8 cellular contexts compared by ENCODE assay signal in the genomic region with DNA sequence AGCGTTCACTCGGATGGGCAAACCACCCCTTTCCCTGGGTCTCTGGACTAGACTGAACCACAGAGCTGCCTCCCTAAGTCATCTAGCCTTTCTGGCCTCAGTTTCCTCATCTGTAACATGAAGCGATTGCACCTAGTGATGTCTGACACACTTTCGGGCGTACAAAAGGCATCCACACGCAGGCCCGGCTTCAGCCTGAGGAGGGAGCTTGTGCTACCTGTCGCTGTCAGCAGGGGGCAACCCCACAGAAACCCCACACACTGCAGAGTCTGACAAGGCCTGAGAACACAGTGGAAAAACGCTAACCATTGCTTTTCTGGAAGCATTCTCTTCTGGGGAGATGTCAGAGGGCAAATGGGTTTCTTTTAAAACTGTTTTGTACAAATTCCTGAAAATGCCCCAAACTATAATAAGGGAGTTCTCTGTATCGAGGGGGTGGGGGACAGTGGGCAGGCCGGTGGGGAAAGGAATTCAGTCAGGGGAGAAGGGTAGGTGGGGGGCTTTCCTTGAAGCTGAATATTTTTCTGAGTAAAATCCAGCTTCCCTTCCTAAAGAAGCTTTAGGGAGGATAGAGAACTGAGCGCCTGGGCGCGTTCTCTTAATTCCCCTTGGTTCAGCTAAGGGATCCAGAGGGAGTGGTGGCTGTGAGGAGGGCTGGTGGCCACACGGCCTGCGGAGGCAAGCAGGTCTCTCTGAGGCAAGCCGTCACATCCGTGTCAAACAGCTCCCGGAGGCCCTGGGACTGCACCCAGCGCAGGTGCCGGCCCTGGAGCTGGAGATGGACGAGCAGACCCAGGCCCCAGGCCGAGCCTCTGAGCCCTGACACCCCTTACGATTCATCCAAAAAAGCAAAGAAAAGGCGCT. TPM values are rescaled to one million over a fixed set of nuclear protein-coding genes. Genes with fewer than 3 reads are reported as not detected.
DNase-seq lines count a peak whose midpoint lies in the region; ATAC-seq, FAIRE-seq and TF ChIP-seq lines count a peak whose summit lies in the region.

No MANE protein-coding gene starts in this region.

- H3K4me1 ChIP-seq in right atrium auricular region: no peaks in the 10 kb centered on the region
- no peaks in the 10 kb centered on the region for H3K4me1 ChIP-seq in small intestine (ENCODE audit: control insufficient read depth in 2 of 2, insufficient read depth in 1 of 2, low read depth in 1 of 2, low read length in 1 of 2)

- DNase-seq in D721Med (ENCODE audit: insufficient read length, low spot score): no peak
- DNase-seq in HK-2 (ENCODE audit: unreplicated experiment): peak; percentile 32
- DNase-seq in SK-N-DZ (ENCODE audit: low spot score): peak; percentile 55
- peak; percentile 14 for DNase-seq in activated naive CD8-positive, alpha-beta T cell treated with anti-CD3 and anti-CD28 coated beads, Interleukin-2, amount 50 U/mL, for 16 hours (ENCODE audit: low read depth, low spot score)
- no peak for DNase-seq in right atrium auricular region (ENCODE audit: low spot score)
- DNase-seq in small intestine: peak; percentile 59

- no peak for FAIRE-seq in D721Med (lab: Jason Lieb, UNC)
- no peak for FAIRE-seq in small intestine (lab: Jason Lieb, UNC)

- TF ChIP-seq CTCF in D721Med (IDR thresholded peaks at IDR 0.05; ENCODE audit: insufficient read depth, missing control alignments): peak; percentile 56
- peak; percentile 40 to 65 for TF ChIP-seq CTCF in right atrium auricular region (IDR thresholded peaks at IDR 0.05)

- peak; percentile 76 for ATAC-seq in GM19452 (IDR thresholded peaks at IDR 0.05; ENCODE audit: unreplicated experiment)
- no peak for ATAC-seq in HG03457 (IDR thresholded peaks at IDR 0.05; ENCODE audit: unreplicated experiment)

- H3K9me3 ChIP-seq in right atrium auricular region (no peaks in the 10 kb centered on the region), small intestine (ENCODE audit: control insufficient read depth, low read depth) (no peaks in the 10 kb centered on the region)

- WGBS in small intestine, 3 donors: 62 to 72% (median 71%) methylated on average over 25 of the region's 25 CpGs

- H3K4me3 ChIP-seq in right atrium auricular region: no peak overlapping the region
- no peak overlapping the region for H3K4me3 ChIP-seq in small intestine (ENCODE audit: low read depth in 1 of 2, low read length in 2 of 2)

- H3K27ac ChIP-seq in right atrium auricular region (no peak overlapping the region), small intestine (ENCODE audit: low read depth in 1 of 2, low read length in 1 of 2) (no peak overlapping the region)

- H3K27me3 ChIP-seq in right atrium auricular region (no peaks in the 10 kb centered on the region), small intestine (ENCODE audit: control insufficient read depth in 2 of 2, insufficient read depth in 2 of 2, low read length in 2 of 2) (no peaks in the 10 kb centered on the region)

- no peaks in the 10 kb centered on the region for H3K36me3 ChIP-seq in right atrium auricular region
- H3K36me3 ChIP-seq in small intestine (ENCODE audit: control insufficient read depth in 2 of 2, insufficient read depth in 2 of 2, low read length in 2 of 2): no peaks in the 10 kb centered on the region

RNA-seq across cellular contexts. Expression of gene ELF5, which starts 0.6 kb away (rescaled TPM):
- not detected in 2 replicates for polyA plus RNA-seq in SK-N-DZ (2014; cell fraction: cytosol; rRNA removed)
- not detected in 2 replicates for polyA plus RNA-seq in SK-N-DZ (2014; cell fraction: nucleus; rRNA removed)
- total RNA-seq in right atrium auricular region: not detected
- polyA plus RNA-seq in small intestine: not detected

Comparison
In these comparisons a context has a peak if more than half of its experiments do, and no peak if none do; other contexts are left out.
1. DNase-seq: peak in HK-2 (single experiment), SK-N-DZ (single experiment), activated naive CD8-positive, alpha-beta T cell treated with anti-CD3 and anti-CD28 coated beads, Interleukin-2, amount 50 U/mL, for 16 hours (single experiment) and small intestine (single experiment); none in D721Med (single experiment) and right atrium auricular region (single experiment).